Comparison of ENCODE assay signal across 22 cellular contexts in genomic region chr15:70450142-70450443, GRCh38.
"Had no signal": no experiment of that assay in that cellular context is flagged by ENCODE, and none has a peak within 500 bp of the region (broad histone marks: within the 10 kb centered on the region; RNA-seq: fewer than 3 reads in every experiment).

No MANE protein-coding gene starts in this region.

- H3K4me3 ChIP-seq: coronary artery, dorsolateral prefrontal cortex, esophagus muscularis mucosa, gastrocnemius medialis, heart right ventricle, left lung, lower lobe of right lung, mucosa of descending colon had no signal

- ATAC-seq: gastrocnemius medialis, heart right ventricle, left cardiac atrium, left lung, left ventricle myocardium superior, lower lobe of right lung, mucosa of descending colon had no signal

- H3K4me1 ChIP-seq: gastrocnemius medialis had no signal

- FAIRE-seq: endothelial cell of umbilical vein, islet of Langerhans, keratinocyte had no signal

- H3K9me3 ChIP-seq: esophagus muscularis mucosa, gastrocnemius medialis, heart right ventricle, left lung, lower lobe of right lung, mucosa of descending colon had no signal

- H3K27me3 ChIP-seq: gastrocnemius medialis had no signal

- H3K36me3 ChIP-seq: esophagus muscularis mucosa, gastrocnemius medialis, heart right ventricle, left lung, lower lobe of right lung had no signal

- H3K27ac ChIP-seq: coronary artery, dorsolateral prefrontal cortex, esophagus muscularis mucosa, gastrocnemius medialis, heart right ventricle, left lung, lower lobe of right lung had no signal

- DNase-seq: dermis blood vessel endothelial cell; dorsolateral prefrontal cortex; effector CD4-positive, alpha-beta T cell; effector memory CD4-positive, alpha-beta T cell; foreskin melanocyte; gastrocnemius medialis; glutamatergic neuron; head of caudate nucleus; heart right ventricle; hippocampal formation; left cardiac atrium; left lung; left ventricle myocardium superior; lower lobe of right lung; mesenchymal stem cell; mucosa of descending colon; naive B cell had no signal
